ENCODE assay signal across 8 cellular contexts in genomic region chr2:229920011-229920781, GRCh38. TPM values are rescaled to one million over a fixed set of nuclear protein-coding genes. Genes with fewer than 3 reads are reported as not detected.
DNase-seq lines count a peak whose midpoint lies in the region; ATAC-seq and TF ChIP-seq lines count a peak whose summit lies in the region.

No MANE protein-coding gene starts in this region.

- H3K4me3 Mint-ChIP-seq in activated CD4-positive, alpha-beta T cell treated with anti-CD3 and anti-CD28 coated beads, Interleukin-2, amount 10 ng/mL, durations not matched to agents 24 days and 14 days, result peak overlapping the region; percentile 100
- H3K4me3 Mint-ChIP-seq in nephron, result peak overlapping the region; percentile 99

- ATAC-seq in HG03097 (IDR thresholded peaks at IDR 0.05; ENCODE audit: low FRiP score, unreplicated experiment), result no peak

- H3K4me1 Mint-ChIP-seq in activated CD4-positive, alpha-beta T cell treated with anti-CD3 and anti-CD28 coated beads, Interleukin-2, amount 10 ng/mL, durations not matched to agents 24 days and 14 days, result peaks cover 31% of the 10 kb centered on the region
- peaks cover 25% of the 10 kb centered on the region for H3K4me1 Mint-ChIP-seq in nephron

- peak overlapping the region; percentile 100 for H3K4me3 ChIP-seq in endocrine pancreas (ENCODE audit: control insufficient read depth, insufficient read depth, low read length)

- no peaks in the 10 kb centered on the region for H3K9me3 ChIP-seq in endocrine pancreas (ENCODE audit: control insufficient read depth, low read length)

- H3K4me1 ChIP-seq in endocrine pancreas (ENCODE audit: control insufficient read depth, insufficient read depth, low read length), result peaks cover 7% of the 10 kb centered on the region

- peak overlapping the region; percentile 97 for H3K9ac ChIP-seq in endocrine pancreas (ENCODE audit: control insufficient read depth, insufficient read depth, low read length)

- peaks cover 40% of the 10 kb centered on the region for H3K36me3 Mint-ChIP-seq in activated CD4-positive, alpha-beta T cell treated with anti-CD3 and anti-CD28 coated beads, Interleukin-2, amount 10 ng/mL, durations not matched to agents 24 days and 14 days (ENCODE audit: low read depth)
- peaks cover 16% of the 10 kb centered on the region for H3K36me3 Mint-ChIP-seq in nephron (ENCODE audit: low read depth)

- H3K27me3 ChIP-seq in endocrine pancreas (ENCODE audit: control insufficient read depth, insufficient read depth, low read length), result no peaks in the 10 kb centered on the region

- no peak for TF ChIP-seq CTCF in nephron (IDR thresholded peaks at IDR 0.05; ENCODE audit: unreplicated experiment in 3 of 3)

- no peaks in the 10 kb centered on the region for H3K27me3 Mint-ChIP-seq in activated CD4-positive, alpha-beta T cell treated with anti-CD3 and anti-CD28 coated beads, Interleukin-2, amount 10 ng/mL, durations not matched to agents 24 days and 14 days
- no peaks in the 10 kb centered on the region for H3K27me3 Mint-ChIP-seq in nephron (ENCODE audit: low read depth)

- H3K36me3 ChIP-seq in endocrine pancreas (ENCODE audit: control insufficient read depth, insufficient read depth, low read length), result no peaks in the 10 kb centered on the region

- peak overlapping the region; percentile 99 for H3K27ac Mint-ChIP-seq in activated CD4-positive, alpha-beta T cell treated with anti-CD3 and anti-CD28 coated beads, Interleukin-2, amount 10 ng/mL, durations not matched to agents 24 days and 14 days
- peak overlapping the region; percentile 100 for H3K27ac Mint-ChIP-seq in nephron

- H3K9me3 Mint-ChIP-seq in activated CD4-positive, alpha-beta T cell treated with anti-CD3 and anti-CD28 coated beads, Interleukin-2, amount 10 ng/mL, durations not matched to agents 24 days and 14 days, result no peaks in the 10 kb centered on the region
- no peaks in the 10 kb centered on the region for H3K9me3 Mint-ChIP-seq in nephron

- peak; percentile 12 for DNase-seq in stimulated activated CD4-positive, alpha-beta T cell treated with anti-CD3 and anti-CD28 coated beads, Interleukin-12 subunit alpha, Interleukin-12 subunit beta, amount 100 ng/mL, for 4 hours
- DNase-seq in stimulated activated CD4-positive, alpha-beta T cell treated with anti-CD3 and anti-CD28 coated beads, Interleukin-2, amount 100 ng/mL, for 48 hours, result no peak
- DNase-seq in activated CD4-positive, alpha-beta T cell treated with anti-CD3 and anti-CD28 coated beads, Interleukin-2, amount 10 ng/mL, durations not matched to agents 24 days and 14 days, result peak; percentile 77
- DNase-seq in iPS-NIHi7 (ENCODE audit: extremely low spot score), result no peak
- DNase-seq in SHP77 (lab: John Stamatoyannopoulos, UW), result no peak

- intact Hi-C loops in activated CD4-positive, alpha-beta T cell treated with anti-CD3 and anti-CD28 coated beads, Interleukin-2, amount 10 ng/mL, durations not matched to agents 24 days and 14 days (cut with micrococcal nuclease), result loop anchor here (5.0 to 10.0 kb wide), 2 partner anchors 138 to 495 kb away; partner anchors contain the start of gene SP100

RNA-seq across cellular contexts. Expression of gene TRIP12, which starts 1.6 kb away (rescaled TPM):
- 240 and 246 TPM in 2 replicates for total RNA-seq in activated CD4-positive, alpha-beta T cell treated with anti-CD3 and anti-CD28 coated beads, Interleukin-2, amount 10 ng/mL, durations not matched to agents 24 days and 14 days

RNA-seq across cellular contexts. Expression of gene FBXO36, which starts 2.1 kb away (rescaled TPM):
- total RNA-seq in activated CD4-positive, alpha-beta T cell treated with anti-CD3 and anti-CD28 coated beads, Interleukin-2, amount 10 ng/mL, durations not matched to agents 24 days and 14 days, result 0.71 and 0.77 TPM in 2 replicates

Comparison
In these comparisons a context has a peak if more than half of its experiments do, and no peak if none do; other contexts are left out.
1. DNase-seq: peak in stimulated activated CD4-positive, alpha-beta T cell treated with anti-CD3 and anti-CD28 coated beads, Interleukin-12 subunit alpha, Interleukin-12 subunit beta, amount 100 ng/mL, for 4 hours (single experiment) and activated CD4-positive, alpha-beta T cell treated with anti-CD3 and anti-CD28 coated beads, Interleukin-2, amount 10 ng/mL, durations not matched to agents 24 days and 14 days (single experiment); none in stimulated activated CD4-positive, alpha-beta T cell treated with anti-CD3 and anti-CD28 coated beads, Interleukin-2, amount 100 ng/mL, for 48 hours (0 of 2), iPS-NIHi7 (single experiment) and SHP77 (0 of 2).